Comparison of ENCODE assay signal across 17 cellular contexts in genomic region chr17:54898576-54898975, GRCh38. TPM values are rescaled to one million over a fixed set of nuclear protein-coding genes. Genes with fewer than 3 reads are reported as not detected.
A peak's percentile ranks its signal among the peaks of the same experiment; 100 is the strongest.
DNase-seq lines count a peak whose midpoint lies in the region; ATAC-seq and TF ChIP-seq lines count a peak whose summit lies in the region.
"Had no signal": no experiment of that assay in that cellular context is flagged by ENCODE, and none has a peak within 500 bp of the region (broad histone marks: within the 10 kb centered on the region; RNA-seq: fewer than 3 reads in every experiment).

No MANE protein-coding gene starts in this region.

- peak overlapping the region; percentile 37 for H3K4me3 Mint-ChIP-seq in type B pancreatic cell
- H3K4me3 Mint-ChIP-seq in activated T-helper 2 cell treated with anti-CD3 and anti-CD28 coated beads, Interferon-gamma antibody, Interleukin-2, Interleukin-4, amounts not matched to agents 10 μg/mL and 5 μg/mL and 100 μg/mL, durations not matched to agents 14 hours and 24 hours and 36 hours (ENCODE audit: low read depth) = no peak overlapping the region
- H3K4me3 Mint-ChIP-seq: CD4-positive, alpha-beta memory T cell had no signal

- no peak overlapping the region for H2AK5ac ChIP-seq in mesendoderm (ENCODE audit: low read length)

- H3K79me1 ChIP-seq in mesendoderm (ENCODE audit: low read length) = peaks cover under 1% of the 10 kb centered on the region

- H3K27me3 ChIP-seq in mesendoderm (ENCODE audit: insufficient read depth, low read length, poor library complexity) (no peaks in the 10 kb centered on the region), heart right ventricle (peaks cover 0 to 35% (median 4%) of the 10 kb centered on the region in 7 donors)

- H3K4me1 ChIP-seq in mesendoderm (ENCODE audit: control insufficient read depth, low read depth, low read length) = peaks cover 8% of the 10 kb centered on the region
- H3K4me1 ChIP-seq in heart right ventricle = peaks cover 0 to 16% (median 8%) of the 10 kb centered on the region in 9 donors

- H2BK15ac ChIP-seq in mesendoderm (replicated peaks; ENCODE audit: low read depth) = no peak overlapping the region

- no peaks in the 10 kb centered on the region for H3K36me3 Mint-ChIP-seq in type B pancreatic cell
- H3K36me3 Mint-ChIP-seq in activated T-helper 2 cell treated with anti-CD3 and anti-CD28 coated beads, Interferon-gamma antibody, Interleukin-2, Interleukin-4, amounts not matched to agents 10 μg/mL and 5 μg/mL and 100 μg/mL, durations not matched to agents 14 hours and 24 hours and 36 hours (ENCODE audit: low read depth) = no peaks in the 10 kb centered on the region
- H3K36me3 Mint-ChIP-seq: CD4-positive, alpha-beta memory T cell had no signal

- H3K4ac ChIP-seq in mesendoderm (ENCODE audit: low read depth, low read length) = no peak overlapping the region

- H3K4me3 ChIP-seq in astrocyte of the spinal cord (ENCODE audit: low read depth, low read length) (no peak overlapping the region), mesendoderm (ENCODE audit: low read length) (no peak overlapping the region), heart right ventricle (no peak overlapping the region)
- H3K4me3 ChIP-seq: SJSA1 had no signal

- peak overlapping the region; percentile 45 for H3K18ac ChIP-seq in mesendoderm (ENCODE audit: low read length)

- no peaks in the 10 kb centered on the region for H3K36me3 ChIP-seq in mesendoderm (ENCODE audit: control insufficient read depth, insufficient read depth, low read length)
- H3K36me3 ChIP-seq in heart right ventricle = no peaks in the 10 kb centered on the region
- H3K36me3 ChIP-seq: SJSA1 had no signal

- H3K27ac ChIP-seq in mesendoderm (ENCODE audit: low read depth, low read length) (no peak overlapping the region), heart right ventricle (no peak overlapping the region)
- H3K27ac ChIP-seq: SJSA1 had no signal

- intact Hi-C loops in activated T-helper 2 cell treated with anti-CD3 and anti-CD28 coated beads, Interferon-gamma antibody, Interleukin-2, Interleukin-4, amounts not matched to agents 10 μg/mL and 5 μg/mL and 100 μg/mL, durations not matched to agents 14 hours and 24 hours and 36 hours (cut with micrococcal nuclease) = no loop called here
- intact Hi-C loops in heart right ventricle (cut with DNase I) = no loop called here

- no peaks in the 10 kb centered on the region for H3K9me3 ChIP-seq in heart right ventricle
- H3K9me3 ChIP-seq: SJSA1 had no signal

- peak overlapping the region; percentile 62 for H3K56ac ChIP-seq in mesendoderm (ENCODE audit: low read length)

- H3K9ac ChIP-seq in mesendoderm (ENCODE audit: low read length) = no peak overlapping the region

- DNase-seq in M059J (ENCODE audit: low read depth) = peak; percentile 28
- peak; percentile 47 for DNase-seq in astrocyte of the spinal cord (ENCODE audit: low read depth, low spot score)
- no peak for DNase-seq in mesendoderm
- no peak for DNase-seq in type B pancreatic cell (ENCODE audit: extremely low spot score, unreplicated experiment)
- no peak for DNase-seq in activated T-helper 2 cell treated with anti-CD3 and anti-CD28 coated beads, Interferon-gamma antibody, Interleukin-2, Interleukin-4, amounts not matched to agents 10 μg/mL and 5 μg/mL and 100 μg/mL, durations not matched to agents 14 hours and 24 hours and 36 hours (ENCODE audit: low spot score)
- DNase-seq in NCI-H187 treated with DMSO at 0.1 percent for 48 hours (lab: John Stamatoyannopoulos, UW) = no peak
- no peak for DNase-seq in heart right ventricle
- DNase-seq: AML-193; CD4-positive, alpha-beta memory T cell; H9; Kasumi-1; NCI-H1436; NCI-H2081; NCI-H226; NCI-H526; OCI-M1 had no signal

- peak overlapping the region; percentile 40 for H2BK5ac ChIP-seq in mesendoderm (ENCODE audit: low read length)

- in situ Hi-C loops in astrocyte of the spinal cord (cut with HindIII; ENCODE audit: low sequenced_read_pairs) = no loop called here

- TF ChIP-seq CTCF in astrocyte of the spinal cord (IDR thresholded peaks at IDR 0.05; ENCODE audit: low read depth, low read length) (no peak), type B pancreatic cell (conservative IDR thresholded peaks at IDR 0.05) (no peak), heart right ventricle (IDR thresholded peaks at IDR 0.05) (no peak)

- no peaks in the 10 kb centered on the region for H3K9me3 Mint-ChIP-seq in type B pancreatic cell
- no peaks in the 10 kb centered on the region for H3K9me3 Mint-ChIP-seq in activated T-helper 2 cell treated with anti-CD3 and anti-CD28 coated beads, Interferon-gamma antibody, Interleukin-2, Interleukin-4, amounts not matched to agents 10 μg/mL and 5 μg/mL and 100 μg/mL, durations not matched to agents 14 hours and 24 hours and 36 hours
- H3K9me3 Mint-ChIP-seq: CD4-positive, alpha-beta memory T cell; H9 had no signal

- H3K4me2 ChIP-seq in mesendoderm (ENCODE audit: low read length) = no peak overlapping the region

- no peak overlapping the region for H3K27ac Mint-ChIP-seq in type B pancreatic cell
- no peak overlapping the region for H3K27ac Mint-ChIP-seq in activated T-helper 2 cell treated with anti-CD3 and anti-CD28 coated beads, Interferon-gamma antibody, Interleukin-2, Interleukin-4, amounts not matched to agents 10 μg/mL and 5 μg/mL and 100 μg/mL, durations not matched to agents 14 hours and 24 hours and 36 hours
- H3K27ac Mint-ChIP-seq: CD4-positive, alpha-beta memory T cell had no signal

- no peak overlapping the region for H2BK120ac ChIP-seq in mesendoderm (ENCODE audit: low read depth, low read length)

- no CpG with 5 or more reads among the region's 3 CpGs for WGBS in mesendoderm (ENCODE audit: extremely low coverage, insufficient coverage, low lambda C conversion rate)
- 60 to 63% methylated on average over 3 of the region's 3 CpGs for WGBS in heart right ventricle, 2 donors

- H3K27me3 Mint-ChIP-seq in type B pancreatic cell = peaks cover 15% of the 10 kb centered on the region
- H3K27me3 Mint-ChIP-seq in activated T-helper 2 cell treated with anti-CD3 and anti-CD28 coated beads, Interferon-gamma antibody, Interleukin-2, Interleukin-4, amounts not matched to agents 10 μg/mL and 5 μg/mL and 100 μg/mL, durations not matched to agents 14 hours and 24 hours and 36 hours (ENCODE audit: low read depth) = peaks cover 46% of the 10 kb centered on the region

- no peak for ATAC-seq in heart right ventricle

- no peak overlapping the region for H3K23ac ChIP-seq in mesendoderm (ENCODE audit: low read length)

- no peak overlapping the region for H4K5ac ChIP-seq in mesendoderm (ENCODE audit: low read length)

- peaks cover 16% of the 10 kb centered on the region for H3K4me1 Mint-ChIP-seq in type B pancreatic cell (ENCODE audit: unreplicated experiment)
- peaks cover 3% of the 10 kb centered on the region for H3K4me1 Mint-ChIP-seq in activated T-helper 2 cell treated with anti-CD3 and anti-CD28 coated beads, Interferon-gamma antibody, Interleukin-2, Interleukin-4, amounts not matched to agents 10 μg/mL and 5 μg/mL and 100 μg/mL, durations not matched to agents 14 hours and 24 hours and 36 hours (ENCODE audit: low read depth)

- H4K8ac ChIP-seq in mesendoderm (ENCODE audit: low read depth, low read length) = no peak overlapping the region

- H3K79me2 ChIP-seq in mesendoderm (ENCODE audit: control insufficient read depth, insufficient read depth, low read length) = peaks cover 9% of the 10 kb centered on the region

RNA-seq across cellular contexts. Expression of gene TOM1L1, which starts 2.1 kb away (rescaled TPM):
- total RNA-seq in M059J (2014; rRNA removed; shearing (Covaris generic)) = 17.5 and 18.3 TPM in 2 replicates
- 28.3 TPM for polyA plus RNA-seq in mesendoderm (2013, experiment 1 of 2)
- polyA plus RNA-seq in mesendoderm (2013, experiment 2 of 2) = 31.0 TPM
- total RNA-seq in type B pancreatic cell (ENCODE audit: low replicate concordance) = 46.7 and 48.7 TPM in 2 replicates
- total RNA-seq in activated T-helper 2 cell treated with anti-CD3 and anti-CD28 coated beads, Interferon-gamma antibody, Interleukin-2, Interleukin-4, amounts not matched to agents 10 μg/mL and 5 μg/mL and 100 μg/mL, durations not matched to agents 14 hours and 24 hours and 36 hours = 0.80 and 1.2 TPM in 2 replicates
- total RNA-seq in heart right ventricle = 10 to 100 TPM in 5 of 10 donors, 1 to 10 TPM in 5; 8.7 to 14.4 (median 10.0) TPM
- polyA plus RNA-seq in heart right ventricle = 1 to 10 TPM; 5.0 to 7.4 TPM

Comparison
In these comparisons a context has a peak if more than half of its experiments do, and no peak if none do; other contexts are left out.
1. DNase-seq: peak in M059J (single experiment) and astrocyte of the spinal cord (single experiment); none in mesendoderm (single experiment), type B pancreatic cell (single experiment), activated T-helper 2 cell treated with anti-CD3 and anti-CD28 coated beads, Interferon-gamma antibody, Interleukin-2, Interleukin-4, amounts not matched to agents 10 μg/mL and 5 μg/mL and 100 μg/mL, durations not matched to agents 14 hours and 24 hours and 36 hours (single experiment), NCI-H187 treated with DMSO at 0.1 percent for 48 hours (single experiment) and heart right ventricle (0 of 2).